In genomic region chr17:14688134-14688533, GRCh38 we compare ENCODE assay signal across 17 cellular contexts.
DNase-seq lines count a peak whose midpoint lies in the region; ATAC-seq and TF ChIP-seq lines count a peak whose summit lies in the region.
"Had no signal": no experiment of that assay in that cellular context is flagged by ENCODE, and none has a peak within 500 bp of the region (broad histone marks: within the 10 kb centered on the region; RNA-seq: fewer than 3 reads in every experiment).

No MANE protein-coding gene starts in this region.

- no peak overlapping the region for H3K27ac Mint-ChIP-seq in GM23338
- H3K27ac Mint-ChIP-seq: nephron, T-helper 17 cell had no signal

- CTCF ChIA-PET in Panc1 (lab: Charles Lee), result no interaction called here

- H3K4me1 Mint-ChIP-seq in GM23338, result no peaks in the 10 kb centered on the region
- H3K4me1 Mint-ChIP-seq: nephron, T-helper 17 cell had no signal

- peaks cover 2% of the 10 kb centered on the region for H3K27me3 Mint-ChIP-seq in GM23338 (ENCODE audit: insufficient read depth, low read depth, poor library complexity)

- no peaks in the 10 kb centered on the region for H3K4me1 ChIP-seq in GM23338 (ENCODE audit: insufficient read depth)
- H3K4me1 ChIP-seq in Panc1 (ENCODE audit: control insufficient read depth, insufficient read depth, low read length), result no peaks in the 10 kb centered on the region
- H3K4me1 ChIP-seq: ascending aorta had no signal

- in situ Hi-C loops in Panc1 (cut with HindIII; ENCODE audit: low pct_unique_long_range_greater_than_20kb, low sequenced_read_pairs), result no loop called here

- intact Hi-C loops in Panc1 (cut with micrococcal nuclease; ENCODE audit: unreplicated experiment), result no loop called here

- ATAC-seq in GM23338 (no peak), Panc1 (no peak), HG03521 (IDR thresholded peaks at IDR 0.05; ENCODE audit: unreplicated experiment) (no peak), HG03108 (IDR thresholded peaks at IDR 0.05; ENCODE audit: unreplicated experiment) (no peak)
- ATAC-seq: T-helper 17 cell had no signal

- no peak overlapping the region for H2AFZ ChIP-seq in GM23338

- no TSS peak for BruUV-seq in Panc1 (replicated peaks; lab: Mats Ljungman, UMichigan)

- no peaks in the 10 kb centered on the region for H3K9me2 ChIP-seq in GM23338 (ENCODE audit: insufficient read depth)

- H3K4me2 ChIP-seq in GM23338, result no peak overlapping the region

- no peaks in the 10 kb centered on the region; the same call in 2 of the 3 replicates for H3K36me3 Mint-ChIP-seq in GM23338 (ENCODE audit: low read depth)

- no peaks in the 10 kb centered on the region for H3K79me2 ChIP-seq in GM23338 (replicated peaks; ENCODE audit: insufficient read depth)

- POLR2A ChIA-PET in Panc1 (lab: Charles Lee), result no interaction called here

- H3K36me3 ChIP-seq in GM23338 (ENCODE audit: insufficient read depth) (no peaks in the 10 kb centered on the region), Panc1 (ENCODE audit: control insufficient read depth, insufficient read depth, low read length) (no peaks in the 10 kb centered on the region)
- H3K36me3 ChIP-seq: ascending aorta had no signal

- H3K4me3 Mint-ChIP-seq in GM23338, result no peak overlapping the region
- H3K4me3 Mint-ChIP-seq: nephron, T-helper 17 cell had no signal

- no peaks in the 10 kb centered on the region for H3K27me3 ChIP-seq in GM23338 (ENCODE audit: insufficient read depth)
- H3K27me3 ChIP-seq in Panc1 (ENCODE audit: control insufficient read depth, insufficient read depth, low read length), result no peaks in the 10 kb centered on the region
- H3K27me3 ChIP-seq: ascending aorta had no signal

- DNase-seq in GM23338 (ENCODE audit: low spot score), result peak; percentile 34
- no peak for DNase-seq in Panc1 (ENCODE audit: low read depth, low spot score)
- DNase-seq in fibroblast of mammary gland (ENCODE audit: low read depth), result peak; percentile 14
- no peak for DNase-seq in inferior parietal cortex (ENCODE audit: extremely low spot score)
- no peak for DNase-seq in SKM-1 (lab: John Stamatoyannopoulos, UW; ENCODE audit: unreplicated experiment)
- DNase-seq: activated CD4-positive, CD25-positive, alpha-beta regulatory T cell treated with anti-CD3 and anti-CD28 coated beads, Interleukin-2, amount 50 U/mL, for 72 hours; activated CD8-positive, alpha-beta memory T cell treated with anti-CD3 and anti-CD28 coated beads, Interleukin-2, amount 50 U/mL, for 4 hours; activated naive CD4-positive, alpha-beta T cell; NCI-H2029; NCI-H69; T-helper 17 cell had no signal

- H3F3A ChIP-seq in GM23338 (replicated peaks; ENCODE audit: low read depth), result no peaks in the 10 kb centered on the region

- no peak overlapping the region for H3K27ac ChIP-seq in 22Rv1
- no peak overlapping the region for H3K27ac ChIP-seq in GM23338 (ENCODE audit: low read depth)
- H3K27ac ChIP-seq in Panc1 (ENCODE audit: low read length), result no peak overlapping the region
- H3K27ac ChIP-seq: ascending aorta had no signal

- H3K4me3 ChIP-seq in GM23338, result no peak overlapping the region
- H3K4me3 ChIP-seq in Panc1 (ENCODE audit: low read depth in 2 of 2, low read length in 2 of 2), result no peak overlapping the region
- H3K4me3 ChIP-seq in fibroblast of mammary gland (ENCODE audit: control insufficient read depth, low read depth, low read length), result no peak overlapping the region
- H3K4me3 ChIP-seq: ascending aorta, lung had no signal

- TF ChIP-seq CTCF in 22Rv1 (IDR thresholded peaks at IDR 0.05) (peak; percentile 33; the same call in 1 of the 2 replicates), GM23338 (conservative IDR thresholded peaks at IDR 0.05; ENCODE audit: low read depth in 2 of 2) (peak; percentile 47 to 51), Panc1 (IDR thresholded peaks at IDR 0.05) (peak; percentile 20; the same call in 1 of the 2 replicates), fibroblast of mammary gland (conservative IDR thresholded peaks at IDR 0.05; ENCODE audit: control insufficient read depth, insufficient read depth, low read depth, low read length) (peak; percentile 31)

- H3K9me3 Mint-ChIP-seq in GM23338, result peaks cover 10% of the 10 kb centered on the region; the same call in 2 of the 3 replicates

- no peaks in the 10 kb centered on the region for H4K20me1 ChIP-seq in GM23338 (replicated peaks; ENCODE audit: insufficient read depth)

- H3K9me3 ChIP-seq in Panc1 (ENCODE audit: control insufficient read depth, insufficient read depth, low read depth, low read length), result no peaks in the 10 kb centered on the region
- H3K9me3 ChIP-seq: ascending aorta had no signal

TF ChIP-seq in GM23338, 12 proteins besides CTCF, POLR2A, EP300 and RAD21 (continues in another document):
- TF ChIP-seq JUNB (IDR thresholded peaks at IDR 0.05; ENCODE audit: unreplicated experiment), result no peak
- TF ChIP-seq STAT1 (IDR thresholded peaks at IDR 0.05; ENCODE audit: unreplicated experiment), result no peak
- TF ChIP-seq CREB1 (CRISPR knock-in tag; IDR thresholded peaks at IDR 0.05; ENCODE audit: low read depth), result no peak
- TF ChIP-seq POLR2AphosphoS5 (IDR thresholded peaks at IDR 0.05; ENCODE audit: low read depth), result no peak
- TF ChIP-seq ZNF462 (CRISPR knock-in tag; IDR thresholded peaks at IDR 0.05), result no peak
- no peak for TF ChIP-seq EZH2phosphoT487 (IDR thresholded peaks at IDR 0.05; ENCODE audit: unreplicated experiment)
- no peak for TF ChIP-seq ETS1 (IDR thresholded peaks at IDR 0.05)

Comparison
In these comparisons a context has a peak if more than half of its experiments do, and no peak if none do; other contexts are left out.
1. DNase-seq: peak in GM23338 (single experiment) and fibroblast of mammary gland (single experiment); none in Panc1 (single experiment), inferior parietal cortex (single experiment) and SKM-1 (single experiment).
2. Peak in every context shown above with its lines, with median percentiles within 50 percentile points of each other: CTCF ChIP-seq.